In genomic region chr5:51646482-51646881, GRCh38 we compare ENCODE assay signal across 8 cellular contexts.
"Had no signal": no experiment of that assay in that cellular context is flagged by ENCODE, and none has a peak within 500 bp of the region (broad histone marks: within the 10 kb centered on the region; RNA-seq: fewer than 3 reads in every experiment).

No MANE protein-coding gene starts in this region.

- DNase-seq: GDM1, GF-D8 had no signal

- H3K4me3 ChIP-seq: GM12878 had no signal

- FAIRE-seq: G401.6, GM12878, GM12891, GM12892, GM18507, GM19239 had no signal
